In the genomic region with DNA sequence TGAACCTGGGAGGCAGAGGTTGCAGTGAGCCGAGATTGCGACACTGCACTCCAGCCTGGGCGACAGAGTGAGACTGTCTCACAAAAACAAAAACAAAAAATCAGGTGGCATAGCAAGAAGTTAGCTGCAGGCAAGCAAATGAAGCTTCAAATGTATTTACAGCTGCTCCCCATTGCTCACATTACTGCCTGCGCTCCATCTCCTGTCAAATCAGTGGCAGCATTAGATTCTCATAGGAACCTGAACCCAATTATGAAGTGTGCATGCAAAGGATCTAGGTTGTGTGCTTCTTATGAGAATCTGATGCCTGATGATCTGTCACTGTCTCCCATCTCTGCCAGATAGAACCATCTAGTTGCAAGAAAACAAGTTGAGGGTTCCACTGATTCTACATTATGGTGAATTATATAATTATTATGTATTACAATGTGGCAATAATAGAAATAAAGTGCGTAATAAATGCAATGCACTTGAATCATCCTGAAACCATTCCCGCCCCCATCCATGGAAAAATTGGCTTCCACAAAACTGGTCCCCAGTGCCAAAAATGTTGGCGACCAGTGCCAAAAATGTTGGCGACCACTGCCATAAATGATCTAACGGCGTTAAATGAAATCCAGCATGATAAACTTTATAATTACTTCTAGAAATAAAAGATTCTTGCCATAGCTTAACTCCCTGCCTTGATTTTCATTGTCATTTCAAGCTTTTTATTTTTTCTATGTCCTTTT, we compare ENCODE assay signal across 17 cellular contexts.
DNase-seq lines count a peak whose midpoint lies in the region; ATAC-seq and TF ChIP-seq lines count a peak whose summit lies in the region.
"Had no signal": no experiment of that assay in that cellular context is flagged by ENCODE, and none has a peak within 500 bp of the region (broad histone marks: within the 10 kb centered on the region; RNA-seq: fewer than 3 reads in every experiment).

No MANE protein-coding gene starts in this region.

- H3K27ac Mint-ChIP-seq in osteocyte (ENCODE audit: unreplicated experiment) = peak overlapping the region; percentile 31
- H3K27ac Mint-ChIP-seq in CD8-positive, alpha-beta T cell = no peak overlapping the region
- H3K27ac Mint-ChIP-seq: B cell; CD4-positive, alpha-beta T cell had no signal

- no peak overlapping the region for H3K9ac ChIP-seq in Karpas-422 (ENCODE audit: low read length)

- H3K9me3 Mint-ChIP-seq in osteocyte (ENCODE audit: unreplicated experiment) = no peaks in the 10 kb centered on the region
- no peaks in the 10 kb centered on the region for H3K9me3 Mint-ChIP-seq in CD8-positive, alpha-beta T cell
- H3K9me3 Mint-ChIP-seq: H9 had no signal

- POLR2A ChIA-PET in CD8-positive, alpha-beta T cell (lab: Charles Lee) = no interaction called here

- intact Hi-C loops in CD8-positive, alpha-beta T cell (cut with DNase I, micrococcal nuclease) = no loop called here

- H3K27me3 Mint-ChIP-seq in osteocyte (ENCODE audit: unreplicated experiment) = no peaks in the 10 kb centered on the region
- no peaks in the 10 kb centered on the region for H3K27me3 Mint-ChIP-seq in CD8-positive, alpha-beta T cell (ENCODE audit: low read depth)
- H3K27me3 Mint-ChIP-seq: B cell; CD4-positive, alpha-beta T cell had no signal

- H2AFZ ChIP-seq in Karpas-422 (ENCODE audit: low read length) = no peak overlapping the region

- H3K27ac ChIP-seq in Karpas-422 (ENCODE audit: low read length) = no peak overlapping the region
- no peak overlapping the region for H3K27ac ChIP-seq in CD8-positive, alpha-beta T cell (ENCODE audit: low read depth, low read length)
- H3K27ac ChIP-seq: RWPE1, SJSA1 had no signal

- no peak overlapping the region for H3K4me3 Mint-ChIP-seq in osteocyte (ENCODE audit: unreplicated experiment)
- H3K4me3 Mint-ChIP-seq in CD8-positive, alpha-beta T cell = no peak overlapping the region
- H3K4me3 Mint-ChIP-seq: B cell; CD4-positive, alpha-beta T cell; H9 had no signal

- peaks cover 12% of the 10 kb centered on the region for H3K9me3 ChIP-seq in Karpas-422 (ENCODE audit: low read length)
- H3K9me3 ChIP-seq in CD8-positive, alpha-beta T cell (ENCODE audit: low read length) = no peaks in the 10 kb centered on the region
- H3K9me3 ChIP-seq: SJSA1 had no signal

- CTCF ChIA-PET in CD8-positive, alpha-beta T cell (lab: Charles Lee) = no interaction called here

- no peak overlapping the region for H3K4me2 ChIP-seq in Karpas-422 (ENCODE audit: low read depth, low read length, poor library complexity, severe bottlenecking)

- TF ChIP-seq CTCF in fibroblast of the aortic adventitia (IDR thresholded peaks at IDR 0.05; ENCODE audit: insufficient read depth, low read length) (no peak), osteocyte (IDR thresholded peaks at IDR 0.05) (no peak)
- no peak for TF ChIP-seq CTCF in CD8-positive, alpha-beta T cell (IDR thresholded peaks at IDR 0.05)

- no peaks in the 10 kb centered on the region for H3K27me3 ChIP-seq in Karpas-422 (ENCODE audit: low read length)
- no peaks in the 10 kb centered on the region for H3K27me3 ChIP-seq in CD8-positive, alpha-beta T cell (ENCODE audit: insufficient read depth, low read length)

- peak; percentile 11 for DNase-seq in EH (ENCODE audit: low read depth)
- peak; percentile 93 for DNase-seq in SK-N-DZ (ENCODE audit: low spot score)
- DNase-seq in fibroblast of the aortic adventitia (ENCODE audit: low read depth) = peak; percentile 74
- no peak for DNase-seq in osteocyte (ENCODE audit: extremely low spot score, unreplicated experiment)
- no peak for DNase-seq in Karpas-422
- DNase-seq in CD8-positive, alpha-beta T cell = no peak
- DNase-seq in stimulated activated naive CD8-positive, alpha-beta T cell treated with anti-CD3 and anti-CD28 coated beads, Interleukin-15, Interleukin-2, amounts not matched to agents 100 U/mL and 50 U/mL, for 24 hours = no peak
- DNase-seq: ACHN; CD4-positive, alpha-beta T cell; DMS79; H9; MV-4-11; NCI-H187 treated with DMSO at 0.1 percent for 48 hours; PC-3 had no signal

- H3K36me3 ChIP-seq in Karpas-422 (ENCODE audit: insufficient read depth, low read length) = no peaks in the 10 kb centered on the region
- no peaks in the 10 kb centered on the region for H3K36me3 ChIP-seq in CD8-positive, alpha-beta T cell (ENCODE audit: insufficient read depth, low read length)
- H3K36me3 ChIP-seq: SJSA1 had no signal

- H3K4me1 Mint-ChIP-seq in osteocyte (ENCODE audit: unreplicated experiment) = peaks cover 9% of the 10 kb centered on the region
- H3K4me1 Mint-ChIP-seq in CD8-positive, alpha-beta T cell (ENCODE audit: low read depth) = no peaks in the 10 kb centered on the region
- H3K4me1 Mint-ChIP-seq: B cell had no signal

- H4K20me1 ChIP-seq in Karpas-422 (ENCODE audit: insufficient read depth, low read depth, low read length) = no peaks in the 10 kb centered on the region

- H3K4me3 ChIP-seq in fibroblast of the aortic adventitia (ENCODE audit: low read depth, low read length) (no peak overlapping the region), Karpas-422 (ENCODE audit: low read length) (no peak overlapping the region)
- H3K4me3 ChIP-seq in CD8-positive, alpha-beta T cell (ENCODE audit: low read depth, low read length) = no peak overlapping the region
- H3K4me3 ChIP-seq: SJSA1 had no signal

- no peaks in the 10 kb centered on the region for H3K9me2 ChIP-seq in Karpas-422 (replicated peaks; ENCODE audit: insufficient read depth, low read length)

- ATAC-seq in CD8-positive, alpha-beta T cell = no peak
- no peak for ATAC-seq in stimulated activated naive CD8-positive, alpha-beta T cell treated with anti-CD3 and anti-CD28 coated beads, Interleukin-15, Interleukin-2, amounts not matched to agents 100 U/mL and 50 U/mL, for 24 hours
- ATAC-seq: PC-3 had no signal

- no peaks in the 10 kb centered on the region for H3K79me2 ChIP-seq in Karpas-422 (ENCODE audit: low read length)

- H3K4me1 ChIP-seq in Karpas-422 (ENCODE audit: low read length) = no peaks in the 10 kb centered on the region
- H3K4me1 ChIP-seq in CD8-positive, alpha-beta T cell (ENCODE audit: insufficient read depth, low read length) = no peaks in the 10 kb centered on the region
- H3K4me1 ChIP-seq: SJSA1 had no signal

- no peaks in the 10 kb centered on the region for H3K36me3 Mint-ChIP-seq in osteocyte (ENCODE audit: unreplicated experiment)
- no peaks in the 10 kb centered on the region for H3K36me3 Mint-ChIP-seq in CD8-positive, alpha-beta T cell

Comparison
In these comparisons a context has a peak if more than half of its experiments do, and no peak if none do; other contexts are left out.
1. DNase-seq: peak in EH (single experiment), SK-N-DZ (single experiment) and fibroblast of the aortic adventitia (single experiment); none in osteocyte (single experiment), Karpas-422 (single experiment), CD8-positive, alpha-beta T cell (0 of 7) and stimulated activated naive CD8-positive, alpha-beta T cell treated with anti-CD3 and anti-CD28 coated beads, Interleukin-15, Interleukin-2, amounts not matched to agents 100 U/mL and 50 U/mL, for 24 hours (single experiment).